18 cellular contexts compared by ENCODE assay signal in the genomic region with DNA sequence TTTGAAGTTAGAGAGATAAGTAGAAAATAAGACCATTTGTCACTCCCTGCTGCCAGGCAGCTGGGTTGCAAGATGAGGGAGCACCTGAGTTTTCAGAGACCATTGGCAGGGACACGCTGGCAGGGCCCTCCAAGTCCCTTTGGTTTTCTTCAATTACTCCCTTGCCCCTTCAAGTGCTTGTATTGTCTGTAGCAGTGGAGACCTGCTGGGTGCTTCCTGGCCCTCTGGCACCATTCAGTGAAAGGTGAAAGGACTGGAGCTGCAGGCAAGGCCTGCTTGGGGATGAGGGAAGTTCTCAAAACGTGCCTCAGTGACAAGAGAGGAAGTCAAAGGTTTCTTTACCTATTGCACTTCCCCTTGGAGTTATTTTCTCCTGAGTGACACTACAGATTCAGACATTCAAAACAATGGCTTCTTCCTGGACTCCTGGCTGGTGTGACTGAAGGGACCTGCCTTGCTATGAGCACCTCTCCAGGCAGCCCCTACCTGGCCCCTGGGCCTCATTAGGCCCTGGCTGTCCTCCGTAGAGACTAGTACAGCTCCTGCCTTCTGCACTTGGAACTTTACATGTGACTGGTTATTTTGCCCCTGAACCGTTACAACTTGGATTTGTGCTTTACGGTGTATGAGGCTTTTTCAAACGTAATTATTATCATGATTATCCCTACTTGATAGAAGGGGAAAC.
A peak's percentile ranks its signal among the peaks of the same experiment; 100 is the strongest.
DNase-seq lines count a peak whose midpoint lies in the region; ATAC-seq and TF ChIP-seq lines count a peak whose summit lies in the region.
"Had no signal": no experiment of that assay in that cellular context is flagged by ENCODE, and none has a peak within 500 bp of the region (broad histone marks: within the 10 kb centered on the region; RNA-seq: fewer than 3 reads in every experiment).

No MANE protein-coding gene starts in this region.

- H3K27me3 ChIP-seq in OCI-LY3 (ENCODE audit: low read depth, low read length) (no peaks in the 10 kb centered on the region), hepatocyte (no peaks in the 10 kb centered on the region), thyroid gland (no peaks in the 10 kb centered on the region)
- H3K27me3 ChIP-seq: ovary, SJSA1 had no signal

- H3K9me2 ChIP-seq in hepatocyte (replicated peaks; ENCODE audit: insufficient read depth), result no peaks in the 10 kb centered on the region

- no peaks in the 10 kb centered on the region for H3K9me3 ChIP-seq in OCI-LY3 (ENCODE audit: insufficient read depth, low read length)
- H3K9me3 ChIP-seq in hepatocyte (ENCODE audit: low read depth), result no peaks in the 10 kb centered on the region
- no peaks in the 10 kb centered on the region for H3K9me3 ChIP-seq in thyroid gland
- H3K9me3 ChIP-seq: A549, ovary, SJSA1 had no signal

- H4K20me1 ChIP-seq in OCI-LY3 (ENCODE audit: insufficient read depth, low read length) (no peaks in the 10 kb centered on the region), hepatocyte (ENCODE audit: insufficient read depth, poor library complexity, severe bottlenecking) (no peaks in the 10 kb centered on the region)

- TF ChIP-seq CTCF in OCI-LY3 (IDR thresholded peaks at IDR 0.05; ENCODE audit: low read depth, low read length) (no peak), hepatocyte (IDR thresholded peaks at IDR 0.05; ENCODE audit: poor library complexity) (no peak), thyroid gland (IDR thresholded peaks at IDR 0.05) (no peak)

- WGBS in hepatocyte (ENCODE audit: low lambda C conversion rate, missing lambda C conversion rate), result 76% methylated on average over 6 of the region's 6 CpGs
- WGBS in thyroid gland, 2 donors, result 57 to 72% methylated on average over 6 of the region's 6 CpGs

- H3K4me1 ChIP-seq in OCI-LY3 (ENCODE audit: low read length) (peaks cover 47% of the 10 kb centered on the region), hepatocyte (ENCODE audit: insufficient read depth) (peaks cover 37% of the 10 kb centered on the region), thyroid gland (peaks cover 38 to 56% of the 10 kb centered on the region in 2 donors)

- no peak overlapping the region for H2AFZ ChIP-seq in OCI-LY3 (ENCODE audit: low read depth, low read length)
- no peak overlapping the region for H2AFZ ChIP-seq in hepatocyte

- H3K79me2 ChIP-seq in OCI-LY3 (ENCODE audit: low read length), result peaks cover under 1% of the 10 kb centered on the region; the same call in 1 of the 2 replicates
- H3K79me2 ChIP-seq in hepatocyte, result peaks cover 9% of the 10 kb centered on the region

- H3K27ac ChIP-seq in OCI-LY3 (ENCODE audit: low read length) (no peak overlapping the region), hepatocyte (peak overlapping the region; percentile 44), thyroid gland (peak overlapping the region in 2 of 3 donors; percentile 7 to 54)
- H3K27ac ChIP-seq: SJSA1 had no signal

- H3K9ac ChIP-seq in OCI-LY3 (ENCODE audit: low read length), result no peak overlapping the region

- H3K4me3 ChIP-seq in OCI-LY3 (ENCODE audit: low read length) (no peak overlapping the region), hepatocyte (no peak overlapping the region), thyroid gland (replicated peaks in 1 of 3) (no peak overlapping the region)
- H3K4me3 ChIP-seq: A549, ovary, SJSA1 had no signal

- no peak for ATAC-seq in GM21576 (IDR thresholded peaks at IDR 0.05; ENCODE audit: unreplicated experiment)
- ATAC-seq: A549 had no signal

- intact Hi-C loops in thyroid gland (cut with DNase I), result no loop called here

- TF ChIP-seq POLR2A in thyroid gland (IDR thresholded peaks at IDR 0.05), result no peak

- H3K36me3 ChIP-seq in OCI-LY3 (replicated peaks; ENCODE audit: low read depth, low read length) (no peaks in the 10 kb centered on the region), hepatocyte (replicated peaks; ENCODE audit: insufficient read depth, low read depth) (no peaks in the 10 kb centered on the region), thyroid gland (no peaks in the 10 kb centered on the region)
- H3K36me3 ChIP-seq: ovary, SJSA1 had no signal

- DNase-seq in NOMO-1 treated with DMSO at 0.1 percent for 48 hours (lab: John Stamatoyannopoulos, UW; ENCODE audit: unreplicated experiment) (peak; percentile 0), NOMO-1 treated with dmso at 0.1 percent for 144 hours (lab: John Stamatoyannopoulos, UW; ENCODE audit: unreplicated experiment) (no peak), hepatocyte (ENCODE audit: low spot score) (no peak), thyroid gland (no peak), NCI-H187 treated with DMSO at 0.1 percent for 48 hours (lab: John Stamatoyannopoulos, UW) (no peak), COR-L47 (lab: John Stamatoyannopoulos, UW) (no peak)
- DNase-seq: activated CD4-positive, alpha-beta T cell treated with anti-CD3 and anti-CD28 coated beads, Interleukin-2, amount 10 ng/mL, durations not matched to agents 7 days and 5 days; activated T-cell treated with anti-CD3 and anti-CD28 coated beads for 4 hours; CD4-positive, CD25-positive, alpha-beta regulatory T cell; left colon; NCI-H1048; NCI-H2171 treated with DMSO at 0.1 percent for 48 hours; ovary; T1000 had no signal

- H3K4me2 ChIP-seq in OCI-LY3 (ENCODE audit: low read length) (peak overlapping the region; percentile 28), hepatocyte (no peak overlapping the region)
